ENCODE assay signal across 12 cellular contexts in genomic region chr17:78115803-78116202, GRCh38. TPM values are rescaled to one million over a fixed set of nuclear protein-coding genes. Genes with fewer than 3 reads are reported as not detected.
"Had no signal": no experiment of that assay in that cellular context is flagged by ENCODE, and none has a peak within 500 bp of the region (broad histone marks: within the 10 kb centered on the region; RNA-seq: fewer than 3 reads in every experiment).

No MANE protein-coding gene starts in this region.

RNA-seq across cellular contexts. Expression of gene TMC6, which starts 12.8 kb away (rescaled TPM):
- total RNA-seq: RPMI7951 had no signal

RNA-seq across cellular contexts. Expression of gene TMC8, which starts 14.8 kb away (rescaled TPM):
- total RNA-seq: LHCN-M2, RPMI7951, SJSA1 had no signal

RNA-seq across cellular contexts. Expression of gene C17orf99, which starts 30.4 kb away (rescaled TPM):
- total RNA-seq: activated CD4-positive, alpha-beta T cell treated with anti-CD3 and anti-CD28 coated beads for 36 hours; activated CD4-positive, alpha-beta T cell treated with anti-CD3 and anti-CD28 coated beads, Interleukin-2, amount 10 ng/mL, durations not matched to agents 7 days and 5 days; activated CD8-positive, alpha-beta T cell treated with anti-CD3 and anti-CD28 coated beads, Interleukin-2, amount 10 ng/mL, durations not matched to agents 7 days and 5 days; activated naive CD4-positive, alpha-beta T cell treated with anti-CD3 and anti-CD28 coated beads, Interleukin-2, amount 50 U/mL, for 72 hours; activated T-helper 2 cell treated with anti-CD3 and anti-CD28 coated beads, Interferon-gamma antibody, Interleukin-2, Interleukin-4, amounts not matched to agents 10 μg/mL and 5 μg/mL and 100 μg/mL, durations not matched to agents 14 hours and 24 hours and 36 hours; aorta; LHCN-M2; NCI-H460; RPMI7951; SJSA1; WTC11 had no signal
- polyA plus RNA-seq: SK-N-SH had no signal
